ENCODE assay signal across 1 cellular context in the genomic region with DNA sequence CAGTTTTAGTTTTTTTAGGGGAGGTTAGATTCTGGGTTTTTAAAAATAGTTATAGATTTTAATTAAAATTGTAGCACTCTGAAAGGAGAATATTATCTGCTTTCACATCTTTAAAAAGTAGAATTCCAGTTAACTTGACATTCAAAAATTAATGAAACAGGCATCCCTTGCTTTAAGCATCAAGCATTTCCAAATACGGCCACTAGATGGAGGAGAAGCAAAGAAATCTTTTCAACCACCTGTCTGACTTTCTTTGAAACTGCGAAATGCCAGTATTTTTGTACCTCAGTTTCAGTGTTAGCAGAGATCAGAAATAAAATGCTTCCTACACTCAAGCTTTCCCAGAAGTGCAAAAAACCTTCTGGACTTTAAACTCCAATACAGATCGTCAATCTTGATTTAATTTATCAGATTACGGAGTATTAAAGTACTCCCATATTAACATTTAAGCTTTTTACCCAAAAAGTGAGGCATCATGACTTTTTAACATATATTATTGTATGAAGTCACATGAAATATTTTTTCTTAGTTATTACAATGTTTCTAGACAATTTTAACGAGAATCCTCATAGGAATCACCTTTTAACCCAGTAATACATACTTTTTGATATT.
TF ChIP-seq lines count a peak whose summit lies in the region.

No MANE protein-coding gene starts in this region.

TF ChIP-seq in IMR-90, 13 proteins besides CTCF, POLR2A, EP300 and RAD21:
- TF ChIP-seq, protein P1, sequence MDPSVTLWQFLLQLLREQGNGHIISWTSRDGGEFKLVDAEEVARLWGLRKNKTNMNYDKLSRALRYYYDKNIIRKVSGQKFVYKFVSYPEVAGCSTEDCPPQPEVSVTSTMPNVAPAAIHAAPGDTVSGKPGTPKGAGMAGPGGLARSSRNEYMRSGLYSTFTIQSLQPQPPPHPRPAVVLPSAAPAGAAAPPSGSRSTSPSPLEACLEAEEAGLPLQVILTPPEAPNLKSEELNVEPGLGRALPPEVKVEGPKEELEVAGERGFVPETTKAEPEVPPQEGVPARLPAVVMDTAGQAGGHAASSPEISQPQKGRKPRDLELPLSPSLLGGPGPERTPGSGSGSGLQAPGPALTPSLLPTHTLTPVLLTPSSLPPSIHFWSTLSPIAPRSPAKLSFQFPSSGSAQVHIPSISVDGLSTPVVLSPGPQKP (IDR thresholded peaks at IDR 0.05; ENCODE audit: borderline replicate concordance, low read depth, low read length), result no peak
- TF ChIP-seq SMC3 (IDR thresholded peaks at IDR 0.05; ENCODE audit: low read depth, low read length), result peak; percentile 81
